In the genomic region with DNA sequence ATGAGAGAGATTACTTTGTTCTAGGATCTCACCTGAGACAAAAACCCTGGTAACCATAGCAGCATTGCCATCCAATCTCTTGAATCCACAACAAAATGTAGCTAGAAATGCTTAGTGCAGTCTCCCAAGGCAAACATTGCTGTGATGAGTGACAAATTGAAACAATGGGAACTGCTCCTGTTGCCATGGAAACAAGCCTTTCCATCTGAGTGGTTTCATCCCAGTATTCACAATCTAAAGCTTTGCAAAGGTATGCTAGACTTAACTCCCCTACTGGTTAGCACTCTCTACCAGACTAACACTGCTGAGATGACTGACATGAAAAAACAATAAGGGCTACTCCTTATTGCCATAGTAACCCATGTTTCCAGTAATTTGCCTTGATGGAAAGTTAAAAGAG, we compare ENCODE assay signal across 18 cellular contexts.
A peak's percentile ranks its signal among the peaks of the same experiment; 100 is the strongest.
DNase-seq lines count a peak whose midpoint lies in the region; TF ChIP-seq lines count a peak whose summit lies in the region.
"Had no signal": no experiment of that assay in that cellular context is flagged by ENCODE, and none has a peak within 500 bp of the region (broad histone marks: within the 10 kb centered on the region; RNA-seq: fewer than 3 reads in every experiment).

No MANE protein-coding gene starts in this region.

- H3K27ac ChIP-seq in hepatocyte (no peak overlapping the region), esophagus squamous epithelium (no peak overlapping the region), right atrium auricular region (no peak overlapping the region)
- H3K27ac ChIP-seq: upper lobe of left lung had no signal

- H2AFZ ChIP-seq in hepatocyte, result no peak overlapping the region

- H3K9me3 ChIP-seq in NT2/D1 (ENCODE audit: insufficient read depth, low read length) (no peaks in the 10 kb centered on the region), hepatocyte (ENCODE audit: low read depth) (no peaks in the 10 kb centered on the region), esophagus squamous epithelium (no peaks in the 10 kb centered on the region), right atrium auricular region (no peaks in the 10 kb centered on the region)
- H3K9me3 ChIP-seq: upper lobe of left lung had no signal

- TF ChIP-seq CTCF in hepatocyte (IDR thresholded peaks at IDR 0.05; ENCODE audit: poor library complexity), result no peak
- no peak for TF ChIP-seq CTCF in esophagus squamous epithelium (IDR thresholded peaks at IDR 0.05)
- no peak for TF ChIP-seq CTCF in right atrium auricular region (IDR thresholded peaks at IDR 0.05)

- H3K4me3 ChIP-seq in NT2/D1 (ENCODE audit: insufficient read length, low read depth) (no peak overlapping the region), hepatocyte (no peak overlapping the region), esophagus squamous epithelium (no peak overlapping the region), right atrium auricular region (no peak overlapping the region)
- H3K4me3 ChIP-seq: lung, upper lobe of left lung had no signal

- H3K36me3 ChIP-seq in NT2/D1 (ENCODE audit: insufficient read depth, insufficient read length, low read length), result no peaks in the 10 kb centered on the region
- H3K36me3 ChIP-seq in hepatocyte (replicated peaks; ENCODE audit: insufficient read depth, low read depth), result no peaks in the 10 kb centered on the region
- H3K36me3 ChIP-seq in esophagus squamous epithelium, result no peaks in the 10 kb centered on the region
- H3K36me3 ChIP-seq in right atrium auricular region, result no peaks in the 10 kb centered on the region
- H3K36me3 ChIP-seq: upper lobe of left lung had no signal

- H3K9ac ChIP-seq in NT2/D1 (ENCODE audit: insufficient read length, low read depth), result no peak overlapping the region

- intact Hi-C loops in posterior cingulate gyrus (cut with DNase I), result no loop called here
- intact Hi-C loops in esophagus squamous epithelium (cut with DNase I), result no loop called here

- no peaks in the 10 kb centered on the region for H4K20me1 ChIP-seq in hepatocyte (ENCODE audit: insufficient read depth, poor library complexity, severe bottlenecking)

- no peaks in the 10 kb centered on the region for H3K9me2 ChIP-seq in hepatocyte (replicated peaks; ENCODE audit: insufficient read depth)

- no peaks in the 10 kb centered on the region for H3K79me2 ChIP-seq in hepatocyte

- no peak overlapping the region for H3K4me2 ChIP-seq in hepatocyte

- H3K27me3 ChIP-seq in NT2/D1 (ENCODE audit: insufficient read depth, insufficient read length), result no peaks in the 10 kb centered on the region
- peaks cover 5% of the 10 kb centered on the region for H3K27me3 ChIP-seq in hepatocyte
- H3K27me3 ChIP-seq in esophagus squamous epithelium, result no peaks in the 10 kb centered on the region
- no peaks in the 10 kb centered on the region for H3K27me3 ChIP-seq in right atrium auricular region
- H3K27me3 ChIP-seq: upper lobe of left lung had no signal

- no peaks in the 10 kb centered on the region for H3K4me1 ChIP-seq in NT2/D1 (ENCODE audit: insufficient read depth, insufficient read length)
- H3K4me1 ChIP-seq in hepatocyte (ENCODE audit: insufficient read depth), result no peaks in the 10 kb centered on the region
- H3K4me1 ChIP-seq in esophagus squamous epithelium, result no peaks in the 10 kb centered on the region
- no peaks in the 10 kb centered on the region for H3K4me1 ChIP-seq in right atrium auricular region
- H3K4me1 ChIP-seq: upper lobe of left lung had no signal

- TF ChIP-seq POLR2A in esophagus squamous epithelium (IDR thresholded peaks at IDR 0.05), result no peak

- DNase-seq in NCI-H1417 (lab: John Stamatoyannopoulos, UW) (peak in 2 of 3 experiments; percentile 14 to 65), NCI-H1417 treated with DMSO at 0.1 percent for 48 hours (lab: John Stamatoyannopoulos, UW) (no peak), NT2/D1 (ENCODE audit: low read depth, low spot score) (peak; percentile 9), hepatocyte (ENCODE audit: low spot score) (peak; percentile 3), putamen (ENCODE audit: low spot score) (peak; percentile 49), posterior cingulate gyrus (no peak), esophagus squamous epithelium (lab: John Stamatoyannopoulos, UW) (no peak), right atrium auricular region (ENCODE audit: low spot score) (no peak)
- DNase-seq: activated naive CD4-positive, alpha-beta T cell; activated T-cell treated with anti-CD3 and anti-CD28 coated beads, Interleukin-2, amount 50 U/mL, for 24 hours; AML-193; islet precursor cell; NCI-H1694 treated with DMSO at 0.1 percent for 48 hours; NCI-H345; right cardiac atrium; SIG-M5; upper lobe of left lung had no signal

Comparison
In these comparisons a context has a peak if more than half of its experiments do, and no peak if none do; other contexts are left out.
1. DNase-seq: peak in NCI-H1417 (2 of 3), NT2/D1 (single experiment), hepatocyte (single experiment) and putamen (single experiment); none in NCI-H1417 treated with DMSO at 0.1 percent for 48 hours (single experiment), posterior cingulate gyrus (0 of 10), esophagus squamous epithelium (single experiment) and right atrium auricular region (single experiment).